In genomic region chr12:116736962-116737773, GRCh38 we compare ENCODE assay signal across 1 cellular context.
TF ChIP-seq lines count a peak whose summit lies in the region.

No MANE protein-coding gene starts in this region.

TF ChIP-seq in HEK293, 187 proteins besides CTCF, POLR2A, EP300 and RAD21 (continued from another document):
- TF ChIP-seq, protein P1, sequence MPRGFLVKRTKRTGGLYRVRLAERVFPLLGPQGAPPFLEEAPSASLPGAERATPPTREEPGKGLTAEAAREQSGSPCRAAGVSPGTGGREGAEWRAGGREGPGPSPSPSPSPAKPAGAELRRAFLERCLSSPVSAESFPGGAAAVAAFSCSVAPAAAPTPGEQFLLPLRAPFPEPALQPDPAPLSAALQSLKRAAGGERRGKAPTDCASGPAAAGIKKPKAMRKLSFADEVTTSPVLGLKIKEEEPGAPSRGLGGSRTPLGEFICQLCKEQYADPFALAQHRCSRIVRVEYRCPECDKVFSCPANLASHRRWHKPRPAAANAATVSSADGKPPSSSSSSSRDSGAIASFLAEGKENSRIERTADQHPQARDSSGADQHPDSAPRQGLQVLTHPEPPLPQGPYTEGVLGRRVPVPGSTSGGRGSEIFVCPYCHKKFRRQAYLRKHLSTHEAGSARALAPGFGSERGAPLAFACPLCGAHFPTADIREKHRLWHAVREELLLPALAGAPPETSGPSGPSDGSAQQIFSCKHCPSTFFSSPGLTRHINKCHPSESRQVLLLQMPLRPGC (tag by site-specific recombination; IDR thresholded peaks at IDR 0.05): no peak
- TF ChIP-seq, protein P2, sequence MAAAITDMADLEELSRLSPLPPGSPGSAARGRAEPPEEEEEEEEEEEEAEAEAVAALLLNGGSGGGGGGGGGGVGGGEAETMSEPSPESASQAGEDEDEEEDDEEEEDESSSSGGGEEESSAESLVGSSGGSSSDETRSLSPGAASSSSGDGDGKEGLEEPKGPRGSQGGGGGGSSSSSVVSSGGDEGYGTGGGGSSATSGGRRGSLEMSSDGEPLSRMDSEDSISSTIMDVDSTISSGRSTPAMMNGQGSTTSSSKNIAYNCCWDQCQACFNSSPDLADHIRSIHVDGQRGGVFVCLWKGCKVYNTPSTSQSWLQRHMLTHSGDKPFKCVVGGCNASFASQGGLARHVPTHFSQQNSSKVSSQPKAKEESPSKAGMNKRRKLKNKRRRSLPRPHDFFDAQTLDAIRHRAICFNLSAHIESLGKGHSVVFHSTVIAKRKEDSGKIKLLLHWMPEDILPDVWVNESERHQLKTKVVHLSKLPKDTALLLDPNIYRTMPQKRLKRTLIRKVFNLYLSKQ (tag by site-specific recombination; IDR thresholded peaks at IDR 0.05; ENCODE audit: borderline replicate concordance): 0 out of 2 replicates have a peak, but pooled peaks have one; percentile 22
- TF ChIP-seq ZFP69B (tag by site-specific recombination; IDR thresholded peaks at IDR 0.05) (peak; percentile 72), ZNF10 (tag by site-specific recombination; IDR thresholded peaks at IDR 0.05) (no peak; the same call in 1 of the 2 replicates), REPIN1 (tag by site-specific recombination; IDR thresholded peaks at IDR 0.05; ENCODE audit: low read depth) (no peak), ZNF146 (tag by site-specific recombination; IDR thresholded peaks at IDR 0.05) (peak; percentile 40; the same call in 1 of the 2 replicates), ZNF335 (tag by site-specific recombination; conservative IDR thresholded peaks at IDR 0.05) (peak; percentile 64), PRDM2 (tag by site-specific recombination; IDR thresholded peaks at IDR 0.05; ENCODE audit: borderline replicate concordance) (0 out of 2 replicates have a peak, but pooled peaks have one; percentile 50), ZNF214 (tag by site-specific recombination; IDR thresholded peaks at IDR 0.05; ENCODE audit: borderline replicate concordance) (no peak), ZNF184 (tag by site-specific recombination; IDR thresholded peaks at IDR 0.05) (no peak), ZFP41 (tag by site-specific recombination; IDR thresholded peaks at IDR 0.05; ENCODE audit: borderline replicate concordance) (no peak), KLF17 (tag by site-specific recombination; IDR thresholded peaks at IDR 0.05) (0 out of 2 replicates have a peak, but pooled peaks have one; percentile 35), EGR2 (tag by site-specific recombination; IDR thresholded peaks at IDR 0.05; ENCODE audit: low read depth) (peak; percentile 30; the same call in 1 of the 2 replicates), ZNF558 (tag by site-specific recombination; IDR thresholded peaks at IDR 0.05) (no peak), ZBTB8A (tag by site-specific recombination; IDR thresholded peaks at IDR 0.05) (no peak), ZNF645 (tag by site-specific recombination; IDR thresholded peaks at IDR 0.05) (peak; percentile 87; the same call in 1 of the 2 replicates), ZNF391 (tag by site-specific recombination; IDR thresholded peaks at IDR 0.05; ENCODE audit: borderline replicate concordance, low read depth) (peak; percentile 83; the same call in 1 of the 2 replicates), ZBTB7A (tag by site-specific recombination; IDR thresholded peaks at IDR 0.05; ENCODE audit: low read depth) (peak; percentile 73; the same call in 1 of the 2 replicates), ZNF621 (tag by site-specific recombination; IDR thresholded peaks at IDR 0.05) (peak; percentile 56; the same call in 1 of the 2 replicates), ZNF23 (tag by site-specific recombination; IDR thresholded peaks at IDR 0.05; ENCODE audit: borderline replicate concordance) (no peak), ZNF768 (tag by site-specific recombination; IDR thresholded peaks at IDR 0.05) (no peak), YY1 (tag by site-specific recombination; IDR thresholded peaks at IDR 0.05) (no peak), KLF16 (tag by site-specific recombination; IDR thresholded peaks at IDR 0.05) (no peak), BCL11A (tag by site-specific recombination; IDR thresholded peaks at IDR 0.05; ENCODE audit: low read depth) (no peak), ZNF169 (tag by site-specific recombination; IDR thresholded peaks at IDR 0.05) (0 out of 2 replicates have a peak, but pooled peaks have one; percentile 52), ZNF473 (tag by site-specific recombination; IDR thresholded peaks at IDR 0.05) (no peak), ZNF433 (tag by site-specific recombination; IDR thresholded peaks at IDR 0.05; ENCODE audit: low read depth) (no peak), ZNF324 (tag by site-specific recombination; IDR thresholded peaks at IDR 0.05) (peak; percentile 80; the same call in 1 of the 2 replicates), ZSCAN30 (tag by site-specific recombination; IDR thresholded peaks at IDR 0.05) (no peak), ZNF629 (tag by site-specific recombination; IDR thresholded peaks at IDR 0.05) (no peak), ZBTB48 (tag by site-specific recombination; IDR thresholded peaks at IDR 0.05) (no peak; the same call in 1 of the 2 replicates), ZNF549 (tag by site-specific recombination; IDR thresholded peaks at IDR 0.05) (no peak)
- TF ChIP-seq, protein P3, sequence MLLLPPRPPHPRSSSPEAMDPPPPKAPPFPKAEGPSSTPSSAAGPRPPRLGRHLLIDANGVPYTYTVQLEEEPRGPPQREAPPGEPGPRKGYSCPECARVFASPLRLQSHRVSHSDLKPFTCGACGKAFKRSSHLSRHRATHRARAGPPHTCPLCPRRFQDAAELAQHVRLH (tag by site-specific recombination; IDR thresholded peaks at IDR 0.05): 0 out of 2 replicates have a peak, but pooled peaks have one; percentile 29
- TF ChIP-seq, protein P4, sequence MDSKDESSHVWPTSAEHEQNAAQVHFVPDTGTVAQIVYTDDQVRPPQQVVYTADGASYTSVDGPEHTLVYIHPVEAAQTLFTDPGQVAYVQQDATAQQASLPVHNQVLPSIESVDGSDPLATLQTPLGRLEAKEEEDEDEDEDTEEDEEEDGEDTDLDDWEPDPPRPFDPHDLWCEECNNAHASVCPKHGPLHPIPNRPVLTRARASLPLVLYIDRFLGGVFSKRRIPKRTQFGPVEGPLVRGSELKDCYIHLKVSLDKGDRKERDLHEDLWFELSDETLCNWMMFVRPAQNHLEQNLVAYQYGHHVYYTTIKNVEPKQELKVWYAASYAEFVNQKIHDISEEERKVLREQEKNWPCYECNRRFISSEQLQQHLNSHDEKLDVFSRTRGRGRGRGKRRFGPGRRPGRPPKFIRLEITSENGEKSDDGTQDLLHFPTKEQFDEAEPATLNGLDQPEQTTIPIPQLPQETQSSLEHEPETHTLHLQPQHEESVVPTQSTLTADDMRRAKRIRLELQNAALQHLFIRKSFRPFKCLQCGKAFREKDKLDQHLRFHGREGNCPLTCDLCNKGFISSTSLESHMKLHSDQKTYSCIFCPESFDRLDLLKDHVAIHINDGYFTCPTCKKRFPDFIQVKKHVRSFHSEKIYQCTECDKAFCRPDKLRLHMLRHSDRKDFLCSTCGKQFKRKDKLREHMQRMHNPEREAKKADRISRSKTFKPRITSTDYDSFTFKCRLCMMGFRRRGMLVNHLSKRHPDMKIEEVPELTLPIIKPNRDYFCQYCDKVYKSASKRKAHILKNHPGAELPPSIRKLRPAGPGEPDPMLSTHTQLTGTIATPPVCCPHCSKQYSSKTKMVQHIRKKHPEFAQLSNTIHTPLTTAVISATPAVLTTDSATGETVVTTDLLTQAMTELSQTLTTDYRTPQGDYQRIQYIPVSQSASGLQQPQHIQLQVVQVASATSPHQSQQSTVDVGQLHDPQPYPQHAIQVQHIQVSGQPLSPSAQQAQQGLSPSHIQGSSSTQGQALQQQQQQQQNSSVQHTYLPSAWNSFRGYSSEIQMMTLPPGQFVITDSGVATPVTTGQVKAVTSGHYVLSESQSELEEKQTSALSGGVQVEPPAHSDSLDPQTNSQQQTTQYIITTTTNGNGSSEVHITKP (tag by site-specific recombination; IDR thresholded peaks at IDR 0.05): no peak
- TF ChIP-seq, protein P5, sequence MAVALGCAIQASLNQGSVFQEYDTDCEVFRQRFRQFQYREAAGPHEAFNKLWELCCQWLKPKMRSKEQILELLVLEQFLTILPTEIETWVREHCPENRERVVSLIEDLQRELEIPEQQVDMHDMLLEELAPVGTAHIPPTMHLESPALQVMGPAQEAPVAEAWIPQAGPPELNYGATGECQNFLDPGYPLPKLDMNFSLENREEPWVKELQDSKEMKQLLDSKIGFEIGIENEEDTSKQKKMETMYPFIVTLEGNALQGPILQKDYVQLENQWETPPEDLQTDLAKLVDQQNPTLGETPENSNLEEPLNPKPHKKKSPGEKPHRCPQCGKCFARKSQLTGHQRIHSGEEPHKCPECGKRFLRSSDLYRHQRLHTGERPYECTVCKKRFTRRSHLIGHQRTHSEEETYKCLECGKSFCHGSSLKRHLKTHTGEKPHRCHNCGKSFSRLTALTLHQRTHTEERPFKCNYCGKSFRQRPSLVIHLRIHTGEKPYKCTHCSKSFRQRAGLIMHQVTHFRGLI (tag by site-specific recombination; IDR thresholded peaks at IDR 0.05): no peak
- TF ChIP-seq, protein P6, sequence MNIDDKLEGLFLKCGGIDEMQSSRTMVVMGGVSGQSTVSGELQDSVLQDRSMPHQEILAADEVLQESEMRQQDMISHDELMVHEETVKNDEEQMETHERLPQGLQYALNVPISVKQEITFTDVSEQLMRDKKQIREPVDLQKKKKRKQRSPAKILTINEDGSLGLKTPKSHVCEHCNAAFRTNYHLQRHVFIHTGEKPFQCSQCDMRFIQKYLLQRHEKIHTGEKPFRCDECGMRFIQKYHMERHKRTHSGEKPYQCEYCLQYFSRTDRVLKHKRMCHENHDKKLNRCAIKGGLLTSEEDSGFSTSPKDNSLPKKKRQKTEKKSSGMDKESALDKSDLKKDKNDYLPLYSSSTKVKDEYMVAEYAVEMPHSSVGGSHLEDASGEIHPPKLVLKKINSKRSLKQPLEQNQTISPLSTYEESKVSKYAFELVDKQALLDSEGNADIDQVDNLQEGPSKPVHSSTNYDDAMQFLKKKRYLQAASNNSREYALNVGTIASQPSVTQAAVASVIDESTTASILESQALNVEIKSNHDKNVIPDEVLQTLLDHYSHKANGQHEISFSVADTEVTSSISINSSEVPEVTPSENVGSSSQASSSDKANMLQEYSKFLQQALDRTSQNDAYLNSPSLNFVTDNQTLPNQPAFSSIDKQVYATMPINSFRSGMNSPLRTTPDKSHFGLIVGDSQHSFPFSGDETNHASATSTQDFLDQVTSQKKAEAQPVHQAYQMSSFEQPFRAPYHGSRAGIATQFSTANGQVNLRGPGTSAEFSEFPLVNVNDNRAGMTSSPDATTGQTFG (tag by site-specific recombination; IDR thresholded peaks at IDR 0.05; ENCODE audit: borderline replicate concordance): peak; percentile 86; the same call in 1 of the 2 replicates
